Comparison of ENCODE assay signal across 30 cellular contexts in the genomic region with DNA sequence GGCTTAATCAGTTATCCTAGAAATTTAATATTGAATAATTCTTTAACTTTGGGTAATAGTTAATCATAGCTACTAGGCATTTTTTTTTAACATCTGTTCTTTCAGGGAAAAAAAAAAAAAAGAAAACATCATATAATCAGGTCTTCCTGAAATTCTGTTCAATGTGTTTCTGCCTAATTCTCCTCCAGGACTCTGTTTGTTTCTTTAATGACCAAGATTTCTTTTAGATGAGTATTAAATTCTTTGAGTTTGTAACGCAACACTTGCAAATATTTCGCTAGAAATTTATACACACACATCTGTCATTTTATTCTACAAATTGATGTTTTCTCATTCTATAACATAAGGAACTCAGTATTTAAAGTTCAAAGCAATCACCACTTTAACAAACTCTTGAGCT.
"Had no signal": no experiment of that assay in that cellular context is flagged by ENCODE, and none has a peak within 500 bp of the region (broad histone marks: within the 10 kb centered on the region; RNA-seq: fewer than 3 reads in every experiment).

No MANE protein-coding gene starts in this region.

- DNase-seq: activated CD4-positive, alpha-beta memory T cell treated with anti-CD3 and anti-CD28 coated beads, Interleukin-2, amount 10 ng/mL, durations not matched to agents 7 days and 5 days; activated CD4-positive, alpha-beta T cell treated with anti-CD3 and anti-CD28 coated beads for 1 hour; activated CD4-positive, alpha-beta T cell treated with anti-CD3 and anti-CD28 coated beads for 4 hours; activated CD4-positive, alpha-beta T cell treated with anti-CD3 and anti-CD28 coated beads, Interleukin-2, amount 10 ng/mL, durations not matched to agents 7 days and 5 days; activated CD4-positive, alpha-beta T cell treated with anti-CD3 and anti-CD28 coated beads, Interleukin-2, amount 50 U/mL, for 4 hours; activated CD4-positive, CD25-positive, alpha-beta regulatory T cell; activated CD8-positive, alpha-beta memory T cell treated with anti-CD3 and anti-CD28 coated beads, Interleukin-2, amount 50 U/mL, for 48 hours; activated gamma-delta T cell; activated naive CD4-positive, alpha-beta T cell; activated naive CD4-positive, alpha-beta T cell treated with anti-CD3 and anti-CD28 coated beads, Interleukin-2, amount 10 ng/mL, durations not matched to agents 7 days and 5 days; activated naive CD8-positive, alpha-beta T cell treated with anti-CD3 and anti-CD28 coated beads, Interleukin-2, amount 10 ng/mL, durations not matched to agents 7 days and 5 days; activated T-cell treated with anti-CD3 and anti-CD28 coated beads for 4 hours; activated T-cell treated with anti-CD3 and anti-CD28 coated beads, Interleukin-2, amount 50 U/mL, for 24 hours; activated T-cell treated with anti-CD3 and anti-CD28 coated beads, Interleukin-2, amount 50 U/mL, for 72 hours; brain microvascular endothelial cell; cortex of kidney; dermis blood vessel endothelial cell; effector CD4-positive, alpha-beta T cell; effector memory CD8-positive, alpha-beta T cell; erythroblast; foreskin fibroblast; head of caudate nucleus; hypothalamus; T-helper 2 cell had no signal

- FAIRE-seq: bronchial epithelial cell, colon, frontal cortex had no signal

- H3K4me3 ChIP-seq: ascending aorta, esophagus muscularis mucosa had no signal

- H3K9me3 ChIP-seq: ascending aorta, esophagus muscularis mucosa had no signal

- ATAC-seq: activated naive CD4-positive, alpha-beta T cell treated with anti-CD3 and anti-CD28 coated beads, Interleukin-2, amount 50 U/mL, for 72 hours; activated T-cell treated with anti-CD3 and anti-CD28 coated beads, Interleukin-2, amount 50 U/mL, for 72 hours; effector memory CD8-positive, alpha-beta T cell had no signal

- H3K36me3 ChIP-seq: ascending aorta, brain microvascular endothelial cell, esophagus muscularis mucosa had no signal

- H3K4me1 ChIP-seq: ascending aorta, esophagus muscularis mucosa had no signal

- H3K27ac ChIP-seq: ascending aorta, brain microvascular endothelial cell, esophagus muscularis mucosa had no signal
